Comparison of ENCODE assay signal across 23 cellular contexts in genomic region chr2:3312576-3313345, GRCh38.
DNase-seq lines count a peak whose midpoint lies in the region; ATAC-seq and TF ChIP-seq lines count a peak whose summit lies in the region.
"Had no signal": no experiment of that assay in that cellular context is flagged by ENCODE, and none has a peak within 500 bp of the region (broad histone marks: within the 10 kb centered on the region; RNA-seq: fewer than 3 reads in every experiment).

No MANE protein-coding gene starts in this region.

- H3K27me3 ChIP-seq in CD4-positive, CD25-positive, alpha-beta regulatory T cell (ENCODE audit: control insufficient read depth, insufficient read depth, low read length), result no peaks in the 10 kb centered on the region
- no peaks in the 10 kb centered on the region for H3K27me3 ChIP-seq in thyroid gland
- H3K27me3 ChIP-seq: cardiac muscle cell, dorsolateral prefrontal cortex had no signal

- H3K9me3 ChIP-seq in CD4-positive, CD25-positive, alpha-beta regulatory T cell (ENCODE audit: control insufficient read depth in 2 of 2, low read length in 2 of 2), result no peaks in the 10 kb centered on the region
- no peaks in the 10 kb centered on the region for H3K9me3 ChIP-seq in thyroid gland
- H3K9me3 ChIP-seq: Caco-2, HAP-1 had no signal

- peak in 1 of 3 donors; percentile 12 for DNase-seq in CD4-positive, CD25-positive, alpha-beta regulatory T cell
- DNase-seq in activated T-helper 2 cell treated with anti-CD3 and anti-CD28 coated beads, Interferon-gamma antibody, Interleukin-2, Interleukin-4, amounts not matched to agents 10 μg/mL and 5 μg/mL and 100 μg/mL, durations not matched to agents 14 hours and 24 hours and 36 hours (ENCODE audit: low spot score), result no peak
- no peak for DNase-seq in naive B cell
- no peak for DNase-seq in NCI-H510A treated with DMSO at 0.1 percent for 48 hours (lab: John Stamatoyannopoulos, UW)
- no peak for DNase-seq in HuH-7 (ENCODE audit: low spot score)
- DNase-seq in thyroid gland, result no peak
- DNase-seq: activated CD8-positive, alpha-beta memory T cell treated with anti-CD3 and anti-CD28 coated beads, Interleukin-2, amount 10 ng/mL, durations not matched to agents 7 days and 5 days; amygdala; DMS79 treated with DMSO at 0.1 percent for 48 hours; MM.1S; NCI-H146; NCI-H2171 treated with DMSO at 0.1 percent for 48 hours; NCI-H526; stimulated activated CD4-positive, alpha-beta T cell treated with anti-CD3 and anti-CD28 coated beads, Interleukin-2, amount 100 ng/mL, for 48 hours; stimulated activated naive CD4-positive, alpha-beta T cell treated with Interleukin-2 at 50 U/mL for 16 hours had no signal

- H3K36me3 Mint-ChIP-seq in CD4-positive, CD25-positive, alpha-beta regulatory T cell, result no peaks in the 10 kb centered on the region
- peaks cover 4% of the 10 kb centered on the region for H3K36me3 Mint-ChIP-seq in activated T-helper 2 cell treated with anti-CD3 and anti-CD28 coated beads, Interferon-gamma antibody, Interleukin-2, Interleukin-4, amounts not matched to agents 10 μg/mL and 5 μg/mL and 100 μg/mL, durations not matched to agents 14 hours and 24 hours and 36 hours (ENCODE audit: low read depth)
- peaks cover 4 to 6% of the 10 kb centered on the region in 2 donors for H3K36me3 Mint-ChIP-seq in naive B cell

- H3K27me3 Mint-ChIP-seq in CD4-positive, CD25-positive, alpha-beta regulatory T cell, result no peaks in the 10 kb centered on the region
- H3K27me3 Mint-ChIP-seq in activated T-helper 2 cell treated with anti-CD3 and anti-CD28 coated beads, Interferon-gamma antibody, Interleukin-2, Interleukin-4, amounts not matched to agents 10 μg/mL and 5 μg/mL and 100 μg/mL, durations not matched to agents 14 hours and 24 hours and 36 hours (ENCODE audit: low read depth), result no peaks in the 10 kb centered on the region
- H3K27me3 Mint-ChIP-seq in naive B cell, result no peaks in the 10 kb centered on the region
- H3K27me3 Mint-ChIP-seq: activated CD8-positive, alpha-beta memory T cell treated with anti-CD3 and anti-CD28 coated beads, Interleukin-2, amount 10 ng/mL, durations not matched to agents 7 days and 5 days had no signal

- ATAC-seq in CD4-positive, CD25-positive, alpha-beta regulatory T cell (ENCODE audit: low read depth in 2 of 2), result peak in 1 of 2 donors; percentile 33
- ATAC-seq in naive B cell (ENCODE audit: low read depth in 2 of 2), result no peak
- ATAC-seq: activated CD4-positive, CD25-positive, alpha-beta regulatory T cell treated with anti-CD3 and anti-CD28 coated beads, Interleukin-2, amount 50 U/mL, for 24 hours; activated CD8-positive, alpha-beta memory T cell treated with anti-CD3 and anti-CD28 coated beads, Interleukin-2, amount 10 ng/mL, durations not matched to agents 7 days and 5 days; K562 had no signal

- H3K4me1 Mint-ChIP-seq in CD4-positive, CD25-positive, alpha-beta regulatory T cell, result peaks cover 15 to 27% (median 17%) of the 10 kb centered on the region in 4 donors
- peaks cover 5% of the 10 kb centered on the region for H3K4me1 Mint-ChIP-seq in activated T-helper 2 cell treated with anti-CD3 and anti-CD28 coated beads, Interferon-gamma antibody, Interleukin-2, Interleukin-4, amounts not matched to agents 10 μg/mL and 5 μg/mL and 100 μg/mL, durations not matched to agents 14 hours and 24 hours and 36 hours (ENCODE audit: low read depth)
- peaks cover 0 to 23% (median 14%) of the 10 kb centered on the region in 3 donors for H3K4me1 Mint-ChIP-seq in naive B cell

- H3K27ac ChIP-seq in C4-2B (peak overlapping the region; percentile 21; the same call in 1 of the 2 replicates), thyroid gland (no peak overlapping the region)
- no peak overlapping the region for H3K27ac ChIP-seq in CD4-positive, CD25-positive, alpha-beta regulatory T cell (ENCODE audit: insufficient read depth, low read length, poor library complexity, severe bottlenecking)
- H3K27ac ChIP-seq: cardiac muscle cell, dorsolateral prefrontal cortex had no signal

- peaks cover 3% of the 10 kb centered on the region for H3K4me1 ChIP-seq in CD4-positive, CD25-positive, alpha-beta regulatory T cell (ENCODE audit: control insufficient read depth, insufficient read depth, low read length, poor library complexity, severe bottlenecking)
- H3K4me1 ChIP-seq in thyroid gland, result peaks cover 0 to 26% of the 10 kb centered on the region in 2 donors
- H3K4me1 ChIP-seq: Caco-2, HAP-1 had no signal

- TF ChIP-seq POLR2A in thyroid gland (IDR thresholded peaks at IDR 0.05), result no peak

- TF ChIP-seq CTCF in C4-2B (conservative IDR thresholded peaks at IDR 0.05), result no peak
- TF ChIP-seq CTCF in thyroid gland (IDR thresholded peaks at IDR 0.05), result no peak

- H3K9me3 Mint-ChIP-seq in CD4-positive, CD25-positive, alpha-beta regulatory T cell, result peaks cover 0 to 2% (median 0%) of the 10 kb centered on the region in 7 donors
- H3K9me3 Mint-ChIP-seq in activated T-helper 2 cell treated with anti-CD3 and anti-CD28 coated beads, Interferon-gamma antibody, Interleukin-2, Interleukin-4, amounts not matched to agents 10 μg/mL and 5 μg/mL and 100 μg/mL, durations not matched to agents 14 hours and 24 hours and 36 hours, result no peaks in the 10 kb centered on the region
- H3K9me3 Mint-ChIP-seq in naive B cell, result no peaks in the 10 kb centered on the region

- peak overlapping the region; percentile 45 to 96 (median 69) for H3K27ac Mint-ChIP-seq in CD4-positive, CD25-positive, alpha-beta regulatory T cell
- peak overlapping the region; percentile 43 for H3K27ac Mint-ChIP-seq in activated T-helper 2 cell treated with anti-CD3 and anti-CD28 coated beads, Interferon-gamma antibody, Interleukin-2, Interleukin-4, amounts not matched to agents 10 μg/mL and 5 μg/mL and 100 μg/mL, durations not matched to agents 14 hours and 24 hours and 36 hours
- H3K27ac Mint-ChIP-seq in naive B cell, result peak overlapping the region in 4 of 6 donors; percentile 37 to 77 (median 59)
- H3K27ac Mint-ChIP-seq: activated CD8-positive, alpha-beta memory T cell treated with anti-CD3 and anti-CD28 coated beads, Interleukin-2, amount 10 ng/mL, durations not matched to agents 7 days and 5 days had no signal

- intact Hi-C loops in activated T-helper 2 cell treated with anti-CD3 and anti-CD28 coated beads, Interferon-gamma antibody, Interleukin-2, Interleukin-4, amounts not matched to agents 10 μg/mL and 5 μg/mL and 100 μg/mL, durations not matched to agents 14 hours and 24 hours and 36 hours (cut with micrococcal nuclease), result no loop called here
- intact Hi-C loops in thyroid gland (cut with DNase I), result no loop called here

- H3K4me3 ChIP-seq in CD4-positive, CD25-positive, alpha-beta regulatory T cell (ENCODE audit: low read depth, low read length), result no peak overlapping the region
- H3K4me3 ChIP-seq in thyroid gland (replicated peaks in 1 of 3), result no peak overlapping the region
- H3K4me3 ChIP-seq: cardiac muscle cell, dorsolateral prefrontal cortex, HAP-1, K562, smooth muscle cell had no signal

- H3K4me3 Mint-ChIP-seq in CD4-positive, CD25-positive, alpha-beta regulatory T cell, result peak overlapping the region in 2 of 4 donors; percentile 23 to 39
- no peak overlapping the region for H3K4me3 Mint-ChIP-seq in activated T-helper 2 cell treated with anti-CD3 and anti-CD28 coated beads, Interferon-gamma antibody, Interleukin-2, Interleukin-4, amounts not matched to agents 10 μg/mL and 5 μg/mL and 100 μg/mL, durations not matched to agents 14 hours and 24 hours and 36 hours (ENCODE audit: low read depth)
- no peak overlapping the region for H3K4me3 Mint-ChIP-seq in naive B cell
- H3K4me3 Mint-ChIP-seq: activated CD8-positive, alpha-beta memory T cell treated with anti-CD3 and anti-CD28 coated beads, Interleukin-2, amount 10 ng/mL, durations not matched to agents 7 days and 5 days had no signal

- 81 to 85% methylated on average over 12 of the region's 12 CpGs for WGBS in thyroid gland, 2 donors

- no peaks in the 10 kb centered on the region for H3K36me3 ChIP-seq in CD4-positive, CD25-positive, alpha-beta regulatory T cell (ENCODE audit: control insufficient read depth, insufficient read depth, low read length)
- H3K36me3 ChIP-seq in thyroid gland, result no peaks in the 10 kb centered on the region
- H3K36me3 ChIP-seq: cardiac muscle cell, HAP-1 had no signal
